ENCODE assay signal across 12 cellular contexts in genomic region chr16:57803413-57803990, GRCh38. TPM values are rescaled to one million over a fixed set of nuclear protein-coding genes. Genes with fewer than 3 reads are reported as not detected.
DNase-seq lines count a peak whose midpoint lies in the region; ATAC-seq and TF ChIP-seq lines count a peak whose summit lies in the region.
"Had no signal": no experiment of that assay in that cellular context is flagged by ENCODE, and none has a peak within 500 bp of the region (broad histone marks: within the 10 kb centered on the region; RNA-seq: fewer than 3 reads in every experiment).

No MANE protein-coding gene starts in this region.

- H3K27me3 ChIP-seq in SK-N-SH (ENCODE audit: insufficient read depth) (no peaks in the 10 kb centered on the region), heart left ventricle (no peaks in the 10 kb centered on the region), neural progenitor cell (peaks cover 42% of the 10 kb centered on the region), vagina (no peaks in the 10 kb centered on the region), PC-3 (ENCODE audit: low read length) (no peaks in the 10 kb centered on the region)

- no peak for TF ChIP-seq RAD21 in SK-N-SH (IDR thresholded peaks at IDR 0.05; ENCODE audit: low read length)

- H3K27ac Mint-ChIP-seq in neural progenitor cell: peak overlapping the region; percentile 34

- H3K36me3 ChIP-seq in SK-N-SH (replicated peaks in 1 of 2; ENCODE audit: control insufficient read depth in 1 of 2, insufficient read depth in 2 of 2, low read length in 1 of 2): no peaks in the 10 kb centered on the region
- H3K36me3 ChIP-seq in heart left ventricle: peaks cover 0 to 3% (median 0%) of the 10 kb centered on the region in 9 donors
- no peaks in the 10 kb centered on the region for H3K36me3 ChIP-seq in neural progenitor cell
- no peaks in the 10 kb centered on the region for H3K36me3 ChIP-seq in vagina
- no peaks in the 10 kb centered on the region for H3K36me3 ChIP-seq in PC-3 (ENCODE audit: low read depth, low read length)

- H3K4me1 ChIP-seq in SK-N-SH (ENCODE audit: control insufficient read depth in 1 of 2, insufficient read depth in 2 of 2, low read depth in 1 of 2, low read length in 1 of 2) (peaks cover 27 to 36% of the 10 kb centered on the region in 2 experiments; a peak in 2 of 4 replicates), heart left ventricle (peaks cover 6 to 80% (median 58%) of the 10 kb centered on the region in 12 donors), neural progenitor cell (peaks cover 18% of the 10 kb centered on the region), vagina (peaks cover 64% of the 10 kb centered on the region), PC-3 (ENCODE audit: insufficient read depth, low read length) (peaks cover 42% of the 10 kb centered on the region)

- H3K9ac ChIP-seq in SK-N-SH (no peak overlapping the region), neural progenitor cell (no peak overlapping the region), PC-3 (ENCODE audit: low read length) (no peak overlapping the region)

- POLR2A ChIA-PET in SK-N-SH (lab: Yijun Ruan, JAX) (no interaction called here), PC-3 (lab: Charles Lee; ENCODE audit: unreplicated experiment) (no interaction called here)

- peak in 1 of 2 donors; percentile 18 for TF ChIP-seq POLR2A in heart left ventricle (IDR thresholded peaks at IDR 0.05)
- TF ChIP-seq POLR2A in vagina (IDR thresholded peaks at IDR 0.05): no peak

- 80% methylated on average over 11 of the region's 12 CpGs for WGBS in SK-N-SH (ENCODE audit: low lambda C conversion rate)
- WGBS in heart left ventricle, 4 donors: 22 to 30% (median 28%) methylated on average over 12 of the region's 12 CpGs

- H3K4me1 Mint-ChIP-seq in neural progenitor cell: peaks cover 52% of the 10 kb centered on the region

- H3K9me3 ChIP-seq in SK-N-SH (no peaks in the 10 kb centered on the region), heart left ventricle (no peaks in the 10 kb centered on the region), neural progenitor cell (ENCODE audit: low read depth) (no peaks in the 10 kb centered on the region), vagina (no peaks in the 10 kb centered on the region), PC-3 (ENCODE audit: low read length) (no peaks in the 10 kb centered on the region)

- H3K4me3 ChIP-seq in SK-N-SH (ENCODE audit: low read depth in 2 of 2, low read length in 1 of 2): no peak overlapping the region
- H3K4me3 ChIP-seq in heart left ventricle: peak overlapping the region in 8 of 12 donors; percentile 58 to 91 (median 77)
- no peak overlapping the region for H3K4me3 ChIP-seq in neural progenitor cell
- no peak overlapping the region for H3K4me3 ChIP-seq in vagina
- H3K4me3 ChIP-seq in PC-3 (ENCODE audit: low read length): no peak overlapping the region

- ATAC-seq in SK-N-SH treated with all-trans-retinoic acid at 6 μM for 48 hours (no peak), heart left ventricle (peak; percentile 61 to 83 (median 71)), PC-3 (no peak)

- H3K36me3 Mint-ChIP-seq in neural progenitor cell: no peaks in the 10 kb centered on the region

- no peak for TF ChIP-seq EP300 in SK-N-SH (IDR thresholded peaks at IDR 0.05; ENCODE audit: borderline replicate concordance in 1 of 2, low read depth in 1 of 2, low read length in 1 of 2)

- peak overlapping the region; percentile 94 for H3K4me3 Mint-ChIP-seq in neural progenitor cell

- no peak overlapping the region for H3K4me2 ChIP-seq in SK-N-SH
- H3K4me2 ChIP-seq in neural progenitor cell: no peak overlapping the region
- H3K4me2 ChIP-seq in PC-3 (ENCODE audit: low read length): no peak overlapping the region

- H3K27ac ChIP-seq in SK-N-SH (ENCODE audit: low read depth in 2 of 2, low read length in 1 of 2) (peak overlapping the region in 1 of 2 experiments; percentile 45; a peak in 1 of 4 replicates), heart left ventricle (peak overlapping the region; percentile 67 to 99 (median 95)), neural progenitor cell (no peak overlapping the region), vagina (peak overlapping the region; percentile 93), PC-3 (ENCODE audit: low read length) (no peak overlapping the region)

- H3K9me2 ChIP-seq in SK-N-SH: no peaks in the 10 kb centered on the region
- no peaks in the 10 kb centered on the region for H3K9me2 ChIP-seq in PC-3 (replicated peaks; ENCODE audit: low read length)

- TF ChIP-seq CTCF in SK-N-SH (IDR thresholded peaks at IDR 0.05): no peak
- TF ChIP-seq CTCF in heart left ventricle (IDR thresholded peaks at IDR 0.05): no peak
- TF ChIP-seq CTCF in neural progenitor cell (IDR thresholded peaks at IDR 0.05): no peak
- no peak for TF ChIP-seq CTCF in vagina (IDR thresholded peaks at IDR 0.05)
- no peak for TF ChIP-seq CTCF in PC-3 (conservative IDR thresholded peaks at IDR 0.05; ENCODE audit: low read depth, low read length)

- H3F3A ChIP-seq in SK-N-SH (replicated peaks; ENCODE audit: insufficient read depth): peaks cover 12% of the 10 kb centered on the region
- H3F3A ChIP-seq in neural progenitor cell (ENCODE audit: low read depth): peaks cover 21% of the 10 kb centered on the region
- H3F3A ChIP-seq in PC-3 (ENCODE audit: low read length, unreplicated experiment): no peaks in the 10 kb centered on the region

- H2AFZ ChIP-seq in SK-N-SH (ENCODE audit: low read depth) (peak overlapping the region; percentile 93; the same call in 1 of the 2 replicates), neural progenitor cell (replicated peaks) (peak overlapping the region; percentile 60), PC-3 (ENCODE audit: low read length) (no peak overlapping the region)

- DNase-seq in SK-N-SH (no peak), heart left ventricle (peak; percentile 73 to 83 (median 80)), neural progenitor cell (ENCODE audit: low spot score) (no peak), vagina (ENCODE audit: extremely low spot score in 2 of 2) (no peak), MV-4-11 (lab: John Stamatoyannopoulos, UW) (no peak), PC-3 (no peak), NCI-H748 treated with DMSO at 0.1 percent for 48 hours (lab: John Stamatoyannopoulos, UW) (no peak)
- DNase-seq: activated gamma-delta T cell treated with Interleukin-2 at 50 U/mL for 16 hours; NCI-H1694 treated with DMSO at 0.1 percent for 48 hours; stimulated activated naive CD4-positive, alpha-beta T cell had no signal

- H3K9me3 Mint-ChIP-seq in neural progenitor cell: no peaks in the 10 kb centered on the region

- H3K79me2 ChIP-seq in SK-N-SH (ENCODE audit: insufficient read depth) (peaks cover 35% of the 10 kb centered on the region), neural progenitor cell (ENCODE audit: low read depth) (no peaks in the 10 kb centered on the region), PC-3 (ENCODE audit: low read length) (peaks cover 20% of the 10 kb centered on the region)

- H3K27me3 Mint-ChIP-seq in neural progenitor cell (ENCODE audit: insufficient read depth, low read depth): peaks cover 12% of the 10 kb centered on the region

- H4K20me1 ChIP-seq in SK-N-SH (ENCODE audit: insufficient read depth) (peaks cover 25% of the 10 kb centered on the region), neural progenitor cell (ENCODE audit: low read depth) (peaks cover 3% of the 10 kb centered on the region), PC-3 (ENCODE audit: low read length) (no peaks in the 10 kb centered on the region)

- CTCF ChIA-PET in SK-N-SH (lab: Yijun Ruan, JAX): interaction anchor here (0.8 to 1.5 kb wide), 5 partner anchors 22 to 96 kb away, joined by 3 to 4 read pairs (median 4); no protein-coding TSS in a partner anchor
- CTCF ChIA-PET in PC-3 (lab: Charles Lee): no interaction called here

- BruUV-seq in PC-3 (replicated peaks; lab: Mats Ljungman, UMichigan): no TSS peak

- intact Hi-C loops in heart left ventricle (cut with DNase I): loop anchor here in 7 of 10 donors (2.0 to 10.0 kb wide), 8 partner anchors 46 to 201 kb away; partner anchors contain the start of genes USB1 (in 2 of the 7) and ZNF319 (in 2 of the 7)
- intact Hi-C loops in vagina (cut with DNase I): loop anchor here (5.0 kb wide), 1 partner anchor 194 kb away; no protein-coding TSS in a partner anchor
- intact Hi-C loops in PC-3 (cut with micrococcal nuclease): loop anchor here (10.0 kb wide), 1 partner anchor 201 kb away; the partner anchor contains the start of genes USB1 and ZNF319

TF ChIP-seq in SK-N-SH, 30 proteins besides CTCF, POLR2A, EP300 and RAD21 (continues in another document):
- TF ChIP-seq FOXM1 (IDR thresholded peaks at IDR 0.05; ENCODE audit: low read depth) (no peak), FOSL2 (IDR thresholded peaks at IDR 0.05; ENCODE audit: borderline replicate concordance, low read depth) (no peak), USF2 (IDR thresholded peaks at IDR 0.05; ENCODE audit: borderline replicate concordance, low read depth, low read length) (no peak), YY1 (IDR thresholded peaks at IDR 0.05; ENCODE audit: low read depth) (no peak), RFX5 (IDR thresholded peaks at IDR 0.05; ENCODE audit: low read length) (no peak)

TF ChIP-seq in SK-N-SH treated with all-trans-retinoic acid at 6 μM for 48 hours, 23 proteins besides CTCF, POLR2A, EP300 and RAD21 (continues in another document):
- TF ChIP-seq, protein P1, sequence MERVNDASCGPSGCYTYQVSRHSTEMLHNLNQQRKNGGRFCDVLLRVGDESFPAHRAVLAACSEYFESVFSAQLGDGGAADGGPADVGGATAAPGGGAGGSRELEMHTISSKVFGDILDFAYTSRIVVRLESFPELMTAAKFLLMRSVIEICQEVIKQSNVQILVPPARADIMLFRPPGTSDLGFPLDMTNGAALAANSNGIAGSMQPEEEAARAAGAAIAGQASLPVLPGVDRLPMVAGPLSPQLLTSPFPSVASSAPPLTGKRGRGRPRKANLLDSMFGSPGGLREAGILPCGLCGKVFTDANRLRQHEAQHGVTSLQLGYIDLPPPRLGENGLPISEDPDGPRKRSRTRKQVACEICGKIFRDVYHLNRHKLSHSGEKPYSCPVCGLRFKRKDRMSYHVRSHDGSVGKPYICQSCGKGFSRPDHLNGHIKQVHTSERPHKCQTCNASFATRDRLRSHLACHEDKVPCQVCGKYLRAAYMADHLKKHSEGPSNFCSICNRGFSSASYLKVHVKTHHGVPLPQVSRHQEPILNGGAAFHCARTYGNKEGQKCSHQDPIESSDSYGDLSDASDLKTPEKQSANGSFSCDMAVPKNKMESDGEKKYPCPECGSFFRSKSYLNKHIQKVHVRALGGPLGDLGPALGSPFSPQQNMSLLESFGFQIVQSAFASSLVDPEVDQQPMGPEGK (CRISPR knock-in tag; IDR thresholded peaks at IDR 0.05; ENCODE audit: borderline replicate concordance): no peak
- no peak for TF ChIP-seq CSDC2 (CRISPR knock-in tag; IDR thresholded peaks at IDR 0.05)
- TF ChIP-seq ZC3H10 (CRISPR knock-in tag; IDR thresholded peaks at IDR 0.05): no peak
- TF ChIP-seq PPARA (CRISPR knock-in tag; IDR thresholded peaks at IDR 0.05; ENCODE audit: borderline replicate concordance): no peak
- no peak for TF ChIP-seq GLIS3 (CRISPR knock-in tag; IDR thresholded peaks at IDR 0.05)

RNA-seq across cellular contexts. Expression of gene KIFC3, which starts 1.2 kb away (rescaled TPM):
- polyA plus RNA-seq in SK-N-SH (2012; rRNA removed): 65.4 and 68.0 TPM in 2 replicates
- polyA plus RNA-seq in SK-N-SH (2012; cell fraction: cytosol; rRNA removed): 24.2 and 42.8 TPM in 2 replicates
- 132 and 135 TPM in 2 replicates for polyA plus RNA-seq in SK-N-SH (2012; cell fraction: nucleus; rRNA removed)
- 100 to 1,000 TPM in 1 of 9 donors, 10 to 100 TPM in 8; 46.1 to 105 (median 66.8) TPM for total RNA-seq in heart left ventricle
- polyA plus RNA-seq in heart left ventricle: 10 to 100 TPM; 61.1 to 64.4 TPM
- total RNA-seq in neural progenitor cell (ENCODE audit: low replicate concordance): 0.28 and 1.6 TPM in 2 replicates
- total RNA-seq in vagina: 36.8 TPM
- total RNA-seq in PC-3 (2014; rRNA removed): 32.6 and 42.2 TPM in 2 replicates
- total RNA-seq: T-helper 1 cell treated with Interleukin-12 subunit alpha and Interleukin-12 subunit beta and Interleukin-4 antibody, amounts not matched to agents 30 ng/mL and 1 ng/mL, for 36 hours had no signal

Comparison
In these comparisons a context has a peak if more than half of its experiments do, and no peak if none do; other contexts are left out.
1. DNase-seq: peak in heart left ventricle (5 of 5); none in SK-N-SH (single experiment), neural progenitor cell (single experiment), vagina (0 of 2), MV-4-11 (single experiment), PC-3 (single experiment) and NCI-H748 treated with DMSO at 0.1 percent for 48 hours (single experiment).
2. H3K27ac ChIP-seq: peak in heart left ventricle (12 of 12) and vagina (single experiment); none in neural progenitor cell (single experiment) and PC-3 (single experiment).
3. H3K4me3 ChIP-seq: peak in heart left ventricle (8 of 12); none in SK-N-SH (0 of 2), neural progenitor cell (single experiment), vagina (0 of 2) and PC-3 (single experiment).
4. ATAC-seq: peak in heart left ventricle (4 of 4); none in SK-N-SH treated with all-trans-retinoic acid at 6 μM for 48 hours (single experiment) and PC-3 (single experiment).
5. RNA of gene KIFC3, which starts 1.2 kb away (total RNA-seq): 46.1 to 105 TPM in heart left ventricle, 36.8 TPM in vagina (single experiment) and 32.6 to 42.2 TPM in PC-3; 0.28 to 1.6 TPM in neural progenitor cell; every median in the first group is over 10 times any median in the second.